In the genomic region with DNA sequence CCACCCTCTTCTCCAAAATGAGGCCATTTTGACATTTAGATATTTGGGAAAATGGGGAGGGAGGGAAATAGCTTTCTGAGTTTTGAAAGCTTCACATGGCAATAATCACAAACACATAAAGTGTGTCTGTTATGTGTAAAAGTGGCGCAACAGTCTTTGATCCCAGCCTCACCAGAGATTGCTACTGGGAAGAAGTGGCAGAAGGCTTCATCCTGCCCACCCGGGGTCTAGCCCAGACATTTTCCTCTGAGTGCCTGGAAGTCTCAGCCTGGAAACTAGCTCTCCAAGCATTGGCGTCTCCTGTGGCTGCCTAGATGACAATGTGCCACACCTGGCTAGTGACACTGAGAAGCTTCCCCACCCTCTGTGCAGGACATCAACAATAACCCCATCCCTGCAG, we compare ENCODE assay signal across 16 cellular contexts. TPM values are rescaled to one million over a fixed set of nuclear protein-coding genes. Genes with fewer than 3 reads are reported as not detected.
A peak's percentile ranks its signal among the peaks of the same experiment; 100 is the strongest.
DNase-seq lines count a peak whose midpoint lies in the region; ATAC-seq, FAIRE-seq and TF ChIP-seq lines count a peak whose summit lies in the region.
"Had no signal": no experiment of that assay in that cellular context is flagged by ENCODE, and none has a peak within 500 bp of the region (broad histone marks: within the 10 kb centered on the region; RNA-seq: fewer than 3 reads in every experiment).

No MANE protein-coding gene starts in this region.

- no peak for DNase-seq in breast epithelium (ENCODE audit: low spot score in 2 of 2)
- no peak for DNase-seq in mammary epithelial cell
- DNase-seq in activated CD8-positive, alpha-beta T cell treated with anti-CD3 and anti-CD28 coated beads, Interleukin-2, amount 10 ng/mL, durations not matched to agents 7 days and 5 days = no peak
- no peak for DNase-seq in mesothelial cell of epicardium (ENCODE audit: low spot score in 2 of 2, unreplicated experiment in 2 of 2)
- no peak for DNase-seq in type B pancreatic cell (ENCODE audit: extremely low spot score, unreplicated experiment)
- DNase-seq in right lobe of liver = no peak
- no peak for DNase-seq in dermis blood vessel endothelial cell
- no peak for DNase-seq in GM19239 (ENCODE audit: insufficient read length, low spot score)
- DNase-seq: AML-193; MG63; NCI-H2029 treated with DMSO at 0.1 percent for 48 hours; PC-3; stimulated activated CD4-positive, alpha-beta T cell treated with anti-CD3 and anti-CD28 coated beads, Interleukin-4, amount 100 ng/mL, for 4 hours had no signal

- no peak overlapping the region for H3K9ac ChIP-seq in mammary epithelial cell (ENCODE audit: insufficient read depth, low read length)

- H3K9me3 ChIP-seq in breast epithelium (no peaks in the 10 kb centered on the region), mammary epithelial cell (replicated peaks; ENCODE audit: insufficient read depth, low read length) (no peaks in the 10 kb centered on the region), right lobe of liver (no peaks in the 10 kb centered on the region)
- H3K9me3 ChIP-seq: MG63 had no signal

- CTCF ChIA-PET in mammary epithelial cell (lab: Charles Lee; ENCODE audit: low non-redundant PET) = no interaction called here
- CTCF ChIA-PET in activated CD8-positive, alpha-beta T cell treated with anti-CD3 and anti-CD28 coated beads, Interleukin-2, amount 10 ng/mL, durations not matched to agents 7 days and 5 days (lab: Charles Lee) = interaction anchor here (1.5 to 18.8 kb wide), 8 partner anchors 8 to 483 kb away, joined by 4 to 268 read pairs (median 54); no protein-coding TSS in a partner anchor

- H3K27ac ChIP-seq in breast epithelium (peak overlapping the region; percentile 91 to 97), mammary epithelial cell (ENCODE audit: insufficient read depth, low read depth, low read length) (no peak overlapping the region), right lobe of liver (no peak overlapping the region)
- H3K27ac ChIP-seq: VCaP had no signal

- dilution Hi-C loops in mammary epithelial cell (cut with HindIII; ENCODE audit: low sequenced_read_pairs) = no loop called here

- FAIRE-seq in GM19239 (lab: Jason Lieb, UNC) = no peak
- FAIRE-seq: urothelium cell line had no signal

- TF ChIP-seq CTCF in breast epithelium (IDR thresholded peaks at IDR 0.05) = no peak
- no peak for TF ChIP-seq CTCF in mammary epithelial cell (conservative IDR thresholded peaks at IDR 0.05 in 1 of 2, IDR thresholded peaks at IDR 0.05 in 1 of 2; ENCODE audit: extremely low read depth in 1 of 2, insufficient read depth in 1 of 2, low read depth in 1 of 2, low read length in 2 of 2)
- TF ChIP-seq CTCF in mesothelial cell of epicardium (IDR thresholded peaks at IDR 0.05; ENCODE audit: unreplicated experiment) = no peak
- TF ChIP-seq CTCF in type B pancreatic cell (conservative IDR thresholded peaks at IDR 0.05) = no peak
- no peak for TF ChIP-seq CTCF in right lobe of liver (IDR thresholded peaks at IDR 0.05)

- H3K4me1 ChIP-seq in breast epithelium = peaks cover 0 to 17% of the 10 kb centered on the region in 2 donors
- peaks cover 31% of the 10 kb centered on the region for H3K4me1 ChIP-seq in mammary epithelial cell (ENCODE audit: insufficient read depth, low read length)
- H3K4me1 ChIP-seq in right lobe of liver = peaks cover 0 to 5% (median 0%) of the 10 kb centered on the region in 4 donors

- intact Hi-C loops in breast epithelium (cut with DNase I; ENCODE audit: low total_unique reads) = no loop called here
- intact Hi-C loops in mammary epithelial cell (cut with micrococcal nuclease) = no loop called here
- intact Hi-C loops in right lobe of liver (cut with DNase I) = no loop called here

- no peak overlapping the region for H3K4me2 ChIP-seq in mammary epithelial cell (ENCODE audit: insufficient read depth, low read depth, low read length)

- no peaks in the 10 kb centered on the region for H3K36me3 ChIP-seq in breast epithelium
- H3K36me3 ChIP-seq in mammary epithelial cell (ENCODE audit: insufficient read depth, low read length) = no peaks in the 10 kb centered on the region
- no peaks in the 10 kb centered on the region for H3K36me3 ChIP-seq in right lobe of liver

- H3K79me2 ChIP-seq in mammary epithelial cell (ENCODE audit: insufficient read depth, low read length) = no peaks in the 10 kb centered on the region

- ATAC-seq in activated CD8-positive, alpha-beta T cell treated with anti-CD3 and anti-CD28 coated beads, Interleukin-2, amount 10 ng/mL, durations not matched to agents 7 days and 5 days = no peak
- no peak for ATAC-seq in right lobe of liver
- ATAC-seq: PC-3 had no signal

- peaks cover 5% of the 10 kb centered on the region for H3K27me3 Mint-ChIP-seq in activated CD8-positive, alpha-beta T cell treated with anti-CD3 and anti-CD28 coated beads, Interleukin-2, amount 10 ng/mL, durations not matched to agents 7 days and 5 days (ENCODE audit: low read depth)
- H3K27me3 Mint-ChIP-seq in mesothelial cell of epicardium (ENCODE audit: low read depth) (peaks cover 6% of the 10 kb centered on the region), type B pancreatic cell (peaks cover 24% of the 10 kb centered on the region)

- no peak overlapping the region for H3K4me3 ChIP-seq in breast epithelium
- H3K4me3 ChIP-seq in mammary epithelial cell (replicated peaks in 1 of 3; ENCODE audit: insufficient read depth in 1 of 3, low read depth in 2 of 3, low read length in 3 of 3) = no peak overlapping the region
- no peak overlapping the region for H3K4me3 ChIP-seq in right lobe of liver
- H3K4me3 ChIP-seq: MG63 had no signal

- POLR2A ChIA-PET in activated CD8-positive, alpha-beta T cell treated with anti-CD3 and anti-CD28 coated beads, Interleukin-2, amount 10 ng/mL, durations not matched to agents 7 days and 5 days (lab: Charles Lee) = interaction anchor here (1.1 to 1.4 kb wide), 4 partner anchors 9 to 193 kb away, joined by 3 to 5 read pairs (median 4); a partner anchor contains a TSS

- H3K4me1 Mint-ChIP-seq in activated CD8-positive, alpha-beta T cell treated with anti-CD3 and anti-CD28 coated beads, Interleukin-2, amount 10 ng/mL, durations not matched to agents 7 days and 5 days (ENCODE audit: low read depth) = peaks cover 64% of the 10 kb centered on the region
- H3K4me1 Mint-ChIP-seq in mesothelial cell of epicardium = peaks cover 48% of the 10 kb centered on the region
- H3K4me1 Mint-ChIP-seq in type B pancreatic cell (ENCODE audit: unreplicated experiment) = peaks cover 27% of the 10 kb centered on the region

- in situ Hi-C loops in mammary epithelial cell (cut with MboI; ENCODE audit: low sequenced_read_pairs in 2 of 2) = no loop called here

- WGBS in mammary epithelial cell (ENCODE audit: low coverage, missing lambda C conversion rate) = 94% methylated on average over 3 of the region's 3 CpGs
- 100% methylated on average over 1 of the region's 3 CpGs for WGBS in right lobe of liver (ENCODE audit: insufficient coverage, low coverage, low lambda C conversion rate, missing lambda C conversion rate)

- no peak overlapping the region for H2AFZ ChIP-seq in mammary epithelial cell (ENCODE audit: low read depth, low read length)

- H3K4me3 Mint-ChIP-seq in activated CD8-positive, alpha-beta T cell treated with anti-CD3 and anti-CD28 coated beads, Interleukin-2, amount 10 ng/mL, durations not matched to agents 7 days and 5 days = peak overlapping the region; percentile 57
- peak overlapping the region; percentile 39 for H3K4me3 Mint-ChIP-seq in mesothelial cell of epicardium
- H3K4me3 Mint-ChIP-seq in type B pancreatic cell = peak overlapping the region; percentile 92

- H4K20me1 ChIP-seq in mammary epithelial cell (ENCODE audit: insufficient read depth, low read length) = no peaks in the 10 kb centered on the region

- H3K27me3 ChIP-seq in breast epithelium (peaks cover 0 to 3% of the 10 kb centered on the region in 2 donors), mammary epithelial cell (ENCODE audit: insufficient read depth, low read length) (no peaks in the 10 kb centered on the region), right lobe of liver (no peaks in the 10 kb centered on the region)
- H3K27me3 ChIP-seq: cardiac muscle cell, MG63 had no signal

- H3K27ac Mint-ChIP-seq in activated CD8-positive, alpha-beta T cell treated with anti-CD3 and anti-CD28 coated beads, Interleukin-2, amount 10 ng/mL, durations not matched to agents 7 days and 5 days = no peak overlapping the region
- no peak overlapping the region for H3K27ac Mint-ChIP-seq in mesothelial cell of epicardium
- peak overlapping the region; percentile 85 for H3K27ac Mint-ChIP-seq in type B pancreatic cell

- TF ChIP-seq POLR2A in breast epithelium (IDR thresholded peaks at IDR 0.05) = no peak
- no peak for TF ChIP-seq POLR2A in right lobe of liver (IDR thresholded peaks at IDR 0.05)

- no peaks in the 10 kb centered on the region for H3K9me3 Mint-ChIP-seq in activated CD8-positive, alpha-beta T cell treated with anti-CD3 and anti-CD28 coated beads, Interleukin-2, amount 10 ng/mL, durations not matched to agents 7 days and 5 days (ENCODE audit: insufficient read depth)
- no peaks in the 10 kb centered on the region for H3K9me3 Mint-ChIP-seq in mesothelial cell of epicardium
- H3K9me3 Mint-ChIP-seq in type B pancreatic cell = no peaks in the 10 kb centered on the region

- BruUV-seq in mammary epithelial cell (replicated peaks; lab: Mats Ljungman, UMichigan) = no TSS peak

- peaks cover 12% of the 10 kb centered on the region for H3K36me3 Mint-ChIP-seq in activated CD8-positive, alpha-beta T cell treated with anti-CD3 and anti-CD28 coated beads, Interleukin-2, amount 10 ng/mL, durations not matched to agents 7 days and 5 days (ENCODE audit: low read depth)
- peaks cover 3% of the 10 kb centered on the region for H3K36me3 Mint-ChIP-seq in mesothelial cell of epicardium
- peaks cover 5% of the 10 kb centered on the region for H3K36me3 Mint-ChIP-seq in type B pancreatic cell

RNA-seq across cellular contexts. Expression of a gene that starts 1.7 kb away (rescaled TPM):
- total RNA-seq in breast epithelium (100 to 1,000 TPM in 1 of 3 donors, 10 to 100 TPM in 2; 18.2 to 153 (median 87.2) TPM), mammary epithelial cell (10 to 100 TPM in 1 of 2 donors, 1 to 10 TPM in 1; 1.2 to 56.5 TPM), mesothelial cell of epicardium (41.0 to 48.8 TPM (median 44.5 TPM) in 3 replicates), type B pancreatic cell (ENCODE audit: low replicate concordance) (78.5 and 116 TPM in 2 replicates), right lobe of liver (10 to 100 TPM in 3 of 6 experiments, 1 to 10 TPM in 3; 4.3 to 17.6 (median 9.5) TPM), dermis blood vessel endothelial cell (25.1 and 49.9 TPM in 2 replicates)
- polyA plus RNA-seq in mammary epithelial cell = 2.4 TPM
- polyA minus RNA-seq in mammary epithelial cell = 6.3 TPM
- 100 to 1,000 TPM in 1 of 2 experiments, 10 to 100 TPM in 1; 97.0 to 100 TPM for total RNA-seq in activated CD8-positive, alpha-beta T cell treated with anti-CD3 and anti-CD28 coated beads, Interleukin-2, amount 10 ng/mL, durations not matched to agents 7 days and 5 days

Comparison
In these comparisons a context has a peak if more than half of its experiments do, and no peak if none do; other contexts are left out.
1. H3K27ac ChIP-seq: peak in breast epithelium (2 of 2); none in mammary epithelial cell (single experiment) and right lobe of liver (0 of 3).
2. H3K4me3 Mint-ChIP-seq: peak in every context shown above with its lines; median percentile 92 in type B pancreatic cell; 57 in activated CD8-positive, alpha-beta T cell treated with anti-CD3 and anti-CD28 coated beads, Interleukin-2, amount 10 ng/mL, durations not matched to agents 7 days and 5 days; 39 in mesothelial cell of epicardium.